ENCODE assay signal across 8 cellular contexts in genomic region chr3:112136959-112137693, GRCh38. TPM values are rescaled to one million over a fixed set of nuclear protein-coding genes. Genes with fewer than 3 reads are reported as not detected.
DNase-seq lines count a peak whose midpoint lies in the region; ATAC-seq and TF ChIP-seq lines count a peak whose summit lies in the region.

No MANE protein-coding gene starts in this region.

- no peaks in the 10 kb centered on the region for H3K27me3 ChIP-seq in BE2C
- no peaks in the 10 kb centered on the region for H3K27me3 ChIP-seq in Peyer's patch

- TF ChIP-seq POLR2A in Peyer's patch (IDR thresholded peaks at IDR 0.05): no peak

- no peaks in the 10 kb centered on the region for H3K36me3 Mint-ChIP-seq in immature natural killer cell

- no peak overlapping the region for H3K27ac Mint-ChIP-seq in immature natural killer cell

- no peaks in the 10 kb centered on the region for H3K9me3 ChIP-seq in BE2C
- no peaks in the 10 kb centered on the region for H3K9me3 ChIP-seq in Peyer's patch

- peak; percentile 85 for TF ChIP-seq CTCF in BE2C (IDR thresholded peaks at IDR 0.05; ENCODE audit: low read depth, low read length)
- peak in 5 of 6 experiments; percentile 10 to 67 (median 61) for TF ChIP-seq CTCF in Peyer's patch (IDR thresholded peaks at IDR 0.05)

- peak; percentile 43 for DNase-seq in BE2C
- peak; percentile 26 for DNase-seq in HuH-7 (ENCODE audit: low spot score)
- DNase-seq in Peyer's patch: peak in 1 of 3 donors; percentile 80
- peak; percentile 33 to 55 for DNase-seq in dermis microvascular lymphatic vessel endothelial cell (ENCODE audit: low read depth in 2 of 2)
- peak; percentile 56 to 63 for DNase-seq in lung microvascular endothelial cell (ENCODE audit: low read depth in 2 of 2)
- DNase-seq in immature natural killer cell: no peak

- no peak overlapping the region for H3K4me3 Mint-ChIP-seq in immature natural killer cell

- no peak overlapping the region for H3K27ac ChIP-seq in Peyer's patch

- H3K27me3 Mint-ChIP-seq in immature natural killer cell (ENCODE audit: low read depth in 3 of 3): peaks cover 0 to 1% (median 0%) of the 10 kb centered on the region in 3 donors

- H3K4me1 Mint-ChIP-seq in immature natural killer cell: peaks cover 12 to 14% of the 10 kb centered on the region in 2 donors

- no peaks in the 10 kb centered on the region for H3K36me3 ChIP-seq in BE2C
- H3K36me3 ChIP-seq in Peyer's patch: no peaks in the 10 kb centered on the region

- ATAC-seq in GM18502 (IDR thresholded peaks at IDR 0.05; ENCODE audit: poor library complexity, unreplicated experiment): peak; percentile 33
- ATAC-seq in HG03469 (IDR thresholded peaks at IDR 0.05; ENCODE audit: unreplicated experiment): no peak

- peaks cover 14% of the 10 kb centered on the region for H3K4me1 ChIP-seq in BE2C
- H3K4me1 ChIP-seq in Peyer's patch: peaks cover 0 to 3% (median 0%) of the 10 kb centered on the region in 4 donors

- H3K4me3 ChIP-seq in BE2C (ENCODE audit: low read depth, low read length): no peak overlapping the region
- H3K4me3 ChIP-seq in Peyer's patch: no peak overlapping the region

- H3K9me3 Mint-ChIP-seq in immature natural killer cell: no peaks in the 10 kb centered on the region

RNA-seq across cellular contexts. Expression of gene GCSAM, which starts 4.1 kb away (rescaled TPM):
- 1.2 TPM for polyA plus RNA-seq in BE2C (2012; ENCODE audit: insufficient read depth, insufficient read length, low read depth)
- total RNA-seq in Peyer's patch (1 to 10 TPM in 1 of 4 donors, under 1 TPM in 1, not detected in 2; 0.40 to 5.8 TPM), dermis microvascular lymphatic vessel endothelial cell (not detected in 2 replicates), lung microvascular endothelial cell (not detected in 2 replicates)
- polyA plus RNA-seq in immature natural killer cell: 1 to 10 TPM in 2 of 3 donors, under 1 TPM in 1; 0.64 to 3.6 (median 1.5) TPM

RNA-seq across cellular contexts. Expression of gene C3orf52, which starts 50.9 kb away (rescaled TPM):
- polyA plus RNA-seq in BE2C (2012; ENCODE audit: insufficient read depth, insufficient read length, low read depth): 0.42 TPM
- total RNA-seq in Peyer's patch (10 to 100 TPM; 13.2 to 31.0 (median 25.9) TPM), dermis microvascular lymphatic vessel endothelial cell (8.1 and 10.0 TPM in 2 replicates), lung microvascular endothelial cell (4.8 and 9.1 TPM in 2 replicates)
- polyA plus RNA-seq in immature natural killer cell: under 1 TPM in 1 of 3 donors, not detected in 2; 0.29 TPM

Comparison
In these comparisons a context has a peak if more than half of its experiments do, and no peak if none do; other contexts are left out.
1. DNase-seq: peak in BE2C (single experiment), HuH-7 (single experiment), dermis microvascular lymphatic vessel endothelial cell (2 of 2) and lung microvascular endothelial cell (2 of 2); none in immature natural killer cell (0 of 3).